Comparison of ENCODE assay signal across 15 cellular contexts in genomic region chr2:76019130-76019529, GRCh38.
"Had no signal": no experiment of that assay in that cellular context is flagged by ENCODE, and none has a peak within 500 bp of the region (broad histone marks: within the 10 kb centered on the region; RNA-seq: fewer than 3 reads in every experiment).

No MANE protein-coding gene starts in this region.

- H3K4me3 ChIP-seq: ovary, prostate gland, thyroid gland, upper lobe of right lung had no signal

- H3K36me3 ChIP-seq: neutrophil, ovary, prostate gland, thyroid gland, upper lobe of right lung had no signal

- H3K27ac ChIP-seq: neutrophil, ovary, prostate gland, thyroid gland, upper lobe of right lung had no signal

- H3K27me3 ChIP-seq: neutrophil, ovary, thyroid gland, upper lobe of right lung had no signal

- H3K9me3 ChIP-seq: neutrophil, ovary, prostate gland, thyroid gland, upper lobe of right lung had no signal

- DNase-seq: activated T-cell treated with anti-CD3 and anti-CD28 coated beads, Interleukin-2, amount 50 U/mL, for 1 hour; aorta; central memory CD4-positive, alpha-beta T cell; dermis blood vessel endothelial cell; effector CD8-positive, alpha-beta T cell; foreskin melanocyte; hypothalamus; midbrain; ovary; stimulated activated CD4-positive, alpha-beta T cell treated with anti-CD3 and anti-CD28 coated beads, Interleukin-1b, Interleukin-23, amount 100 ng/mL, for 48 hours; substantia nigra; thyroid gland; upper lobe of right lung had no signal
